Comparison of ENCODE assay signal across 22 cellular contexts in the genomic region with DNA sequence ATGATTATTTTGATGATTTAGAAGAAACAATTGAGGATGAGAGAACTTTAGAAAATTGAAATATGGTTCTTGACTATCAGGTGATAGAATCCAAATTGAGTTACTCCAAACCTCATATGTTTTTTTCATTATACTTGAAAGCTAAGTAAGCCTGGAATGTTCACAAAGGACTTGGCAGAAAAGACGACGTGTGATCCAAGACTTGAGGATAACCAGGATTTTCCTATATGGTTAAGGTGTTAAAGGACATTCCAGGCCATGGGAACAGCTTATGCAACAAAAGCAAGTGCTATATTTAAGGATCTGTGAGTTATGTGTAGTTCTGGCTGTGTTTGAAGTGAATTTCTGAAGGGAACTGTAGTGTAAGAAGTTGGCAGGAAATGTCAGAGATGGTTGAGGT. TPM values are rescaled to one million over a fixed set of nuclear protein-coding genes. Genes with fewer than 3 reads are reported as not detected.
A peak's percentile ranks its signal among the peaks of the same experiment; 100 is the strongest.
DNase-seq lines count a peak whose midpoint lies in the region; ATAC-seq and TF ChIP-seq lines count a peak whose summit lies in the region.
"Had no signal": no experiment of that assay in that cellular context is flagged by ENCODE, and none has a peak within 500 bp of the region (broad histone marks: within the 10 kb centered on the region; RNA-seq: fewer than 3 reads in every experiment).

No MANE protein-coding gene starts in this region.

- 83 to 88% methylated on average over 2 of the region's 2 CpGs for WGBS in endodermal cell (ENCODE audit: insufficient coverage in 1 of 2, insufficient read length in 1 of 2), 2 experiments
- WGBS in thyroid gland, 2 donors = 12 to 34% methylated on average over 2 of the region's 2 CpGs

- no peak for TF ChIP-seq CTCF in DND-41 (IDR thresholded peaks at IDR 0.05; ENCODE audit: borderline replicate concordance, extremely low read depth, low read length, poor library complexity, severe bottlenecking)
- no peak for TF ChIP-seq CTCF in astrocyte of the cerebellum (IDR thresholded peaks at IDR 0.05; ENCODE audit: low read depth, low read length, missing control alignments)
- TF ChIP-seq CTCF in endodermal cell (conservative IDR thresholded peaks at IDR 0.05) = no peak
- TF ChIP-seq CTCF in osteoblast (IDR thresholded peaks at IDR 0.05; ENCODE audit: extremely low read depth, low read depth, low read length) = no peak
- no peak for TF ChIP-seq CTCF in GM13976 (IDR thresholded peaks at IDR 0.05; ENCODE audit: borderline replicate concordance, control extremely low read depth, extremely low read depth, insufficient read depth, missing control alignments)
- no peak for TF ChIP-seq CTCF in thyroid gland (IDR thresholded peaks at IDR 0.05)

- H2AFZ ChIP-seq in DND-41 (ENCODE audit: low read depth, low read length) (peak overlapping the region; percentile 65), osteoblast (ENCODE audit: low read length) (peak overlapping the region; percentile 29)

- H4K20me1 ChIP-seq in DND-41 (ENCODE audit: insufficient read depth, low read length) = no peaks in the 10 kb centered on the region
- no peaks in the 10 kb centered on the region for H4K20me1 ChIP-seq in osteoblast (ENCODE audit: insufficient read depth, low read length)

- H3K4me1 ChIP-seq in DND-41 (ENCODE audit: insufficient read depth, low read length) (no peaks in the 10 kb centered on the region), endodermal cell (ENCODE audit: control insufficient read depth, insufficient read depth, low read length) (peaks cover 7% of the 10 kb centered on the region), osteoblast (ENCODE audit: insufficient read depth, low read length) (no peaks in the 10 kb centered on the region), thyroid gland (no peaks in the 10 kb centered on the region)
- H3K4me1 ChIP-seq: A549, Caco-2 had no signal

- H3K36me3 Mint-ChIP-seq in endodermal cell (ENCODE audit: low read depth) = no peaks in the 10 kb centered on the region

- no peak for ATAC-seq in DND-41 (ENCODE audit: insufficient read depth, low read depth)
- ATAC-seq: A549 had no signal

- no peak overlapping the region for H3K9ac ChIP-seq in DND-41 (ENCODE audit: low read depth, low read length)
- H3K9ac ChIP-seq in endodermal cell (ENCODE audit: extremely low read depth, low read length, poor library complexity, severe bottlenecking) = no peak overlapping the region

- H3K4me2 ChIP-seq in DND-41 (ENCODE audit: insufficient read depth, low read length) (no peak overlapping the region), osteoblast (ENCODE audit: insufficient read depth, low read length) (no peak overlapping the region)
- H3K4me2 ChIP-seq: A549 had no signal

- peaks cover 12% of the 10 kb centered on the region for H3K4me1 Mint-ChIP-seq in endodermal cell

- no peaks in the 10 kb centered on the region for H3K27me3 ChIP-seq in DND-41 (ENCODE audit: insufficient read depth, low read length, poor library complexity)
- H3K27me3 ChIP-seq in endodermal cell (ENCODE audit: control insufficient read depth, insufficient read depth, low read length, poor library complexity, severe bottlenecking) = no peaks in the 10 kb centered on the region
- H3K27me3 ChIP-seq in osteoblast (ENCODE audit: insufficient read depth, low read length) = no peaks in the 10 kb centered on the region
- no peaks in the 10 kb centered on the region for H3K27me3 ChIP-seq in thyroid gland

- no peaks in the 10 kb centered on the region for H3K9me3 ChIP-seq in DND-41 (ENCODE audit: insufficient read depth, low read length, severe bottlenecking)
- H3K9me3 ChIP-seq in endodermal cell (ENCODE audit: control insufficient read depth, low read length) = no peaks in the 10 kb centered on the region
- H3K9me3 ChIP-seq in osteoblast (ENCODE audit: low read depth, low read length) = no peaks in the 10 kb centered on the region
- H3K9me3 ChIP-seq in thyroid gland = no peaks in the 10 kb centered on the region
- H3K9me3 ChIP-seq: A549, Caco-2, HAP-1 had no signal

- H3K4me3 Mint-ChIP-seq in endodermal cell = no peak overlapping the region
- H3K4me3 Mint-ChIP-seq: CD4-positive, alpha-beta T cell had no signal

- intact Hi-C loops in thyroid gland (cut with DNase I) = no loop called here

- no peak overlapping the region for H3K27ac ChIP-seq in DND-41 (ENCODE audit: low read length)
- H3K27ac ChIP-seq in endodermal cell (ENCODE audit: low read depth, low read length) = no peak overlapping the region
- no peak overlapping the region for H3K27ac ChIP-seq in osteoblast (ENCODE audit: low read depth, low read length)
- no peak overlapping the region for H3K27ac ChIP-seq in thyroid gland
- H3K27ac ChIP-seq: 22Rv1, A549, C4-2B, HL-60 had no signal

- DNase-seq in DND-41 (no peak), astrocyte of the cerebellum (ENCODE audit: low read depth) (peak; percentile 5), endodermal cell (no peak), osteoblast (ENCODE audit: insufficient read length, low spot score, missing footprints) (no peak), hypothalamus (lab: John Stamatoyannopoulos, UW) (no peak), KBM-7 (no peak), GM13976 (ENCODE audit: low spot score) (no peak), thyroid gland (no peak)
- DNase-seq: AML-193; Caco-2; CD4-positive, alpha-beta T cell; DMS153; DMS79; EL had no signal

- H3K27ac Mint-ChIP-seq in endodermal cell = peak overlapping the region; percentile 40
- H3K27ac Mint-ChIP-seq: CD4-positive, alpha-beta T cell had no signal

- H3K9me3 Mint-ChIP-seq in endodermal cell = no peaks in the 10 kb centered on the region
- H3K9me3 Mint-ChIP-seq: CD4-positive, alpha-beta T cell had no signal

- H3K4me3 ChIP-seq in DND-41 (ENCODE audit: low read depth in 1 of 2, low read length in 2 of 2) (no peak overlapping the region), astrocyte of the cerebellum (ENCODE audit: low read depth, low read length) (no peak overlapping the region), endodermal cell (ENCODE audit: low read length) (no peak overlapping the region), osteoblast (ENCODE audit: insufficient read depth, low read length) (no peak overlapping the region), thyroid gland (replicated peaks in 1 of 3) (no peak overlapping the region)
- H3K4me3 ChIP-seq: A549, HAP-1 had no signal

- H3K79me2 ChIP-seq in DND-41 (ENCODE audit: insufficient read depth, low read length) (no peaks in the 10 kb centered on the region), osteoblast (ENCODE audit: insufficient read depth, low read length) (no peaks in the 10 kb centered on the region)

- in situ Hi-C loops in astrocyte of the cerebellum (cut with HindIII; ENCODE audit: low sequenced_read_pairs) (no loop called here), KBM-7 (cut with MboI; ENCODE audit: low pct_unique_long_range_greater_than_20kb, low sequenced_read_pairs) (no loop called here), GM13976 (cut with MboI; ENCODE audit: low sequenced_read_pairs, unreplicated experiment) (no loop called here)

- no peak for TF ChIP-seq POLR2A in thyroid gland (IDR thresholded peaks at IDR 0.05)

- H3K27me3 Mint-ChIP-seq in endodermal cell (ENCODE audit: insufficient read depth) = no peaks in the 10 kb centered on the region
- H3K27me3 Mint-ChIP-seq: CD4-positive, alpha-beta T cell had no signal

- H3K36me3 ChIP-seq in DND-41 (ENCODE audit: insufficient read depth, low read length) (no peaks in the 10 kb centered on the region), endodermal cell (ENCODE audit: control insufficient read depth, insufficient read depth, low read length) (no peaks in the 10 kb centered on the region), osteoblast (ENCODE audit: insufficient read depth, low read length) (no peaks in the 10 kb centered on the region), thyroid gland (no peaks in the 10 kb centered on the region)
- H3K36me3 ChIP-seq: HAP-1 had no signal

RNA-seq across cellular contexts. Expression of a gene that starts 52.5 kb away (rescaled TPM):
- total RNA-seq in endodermal cell (under 1 TPM in 1 of 2 donors, not detected in 1; 0.11 TPM), osteoblast (not detected in 2 replicates), thyroid gland (not detected)
- 2.9 TPM for polyA plus RNA-seq in endodermal cell (2013, experiment 1 of 2)
- polyA plus RNA-seq in endodermal cell (2013, experiment 2 of 2) = 2.5 TPM
- total RNA-seq: Caco-2; CD4-positive, alpha-beta T cell; G401; H4; HT1080 had no signal
- polyA plus RNA-seq: A549 had no signal
